In the genomic region with DNA sequence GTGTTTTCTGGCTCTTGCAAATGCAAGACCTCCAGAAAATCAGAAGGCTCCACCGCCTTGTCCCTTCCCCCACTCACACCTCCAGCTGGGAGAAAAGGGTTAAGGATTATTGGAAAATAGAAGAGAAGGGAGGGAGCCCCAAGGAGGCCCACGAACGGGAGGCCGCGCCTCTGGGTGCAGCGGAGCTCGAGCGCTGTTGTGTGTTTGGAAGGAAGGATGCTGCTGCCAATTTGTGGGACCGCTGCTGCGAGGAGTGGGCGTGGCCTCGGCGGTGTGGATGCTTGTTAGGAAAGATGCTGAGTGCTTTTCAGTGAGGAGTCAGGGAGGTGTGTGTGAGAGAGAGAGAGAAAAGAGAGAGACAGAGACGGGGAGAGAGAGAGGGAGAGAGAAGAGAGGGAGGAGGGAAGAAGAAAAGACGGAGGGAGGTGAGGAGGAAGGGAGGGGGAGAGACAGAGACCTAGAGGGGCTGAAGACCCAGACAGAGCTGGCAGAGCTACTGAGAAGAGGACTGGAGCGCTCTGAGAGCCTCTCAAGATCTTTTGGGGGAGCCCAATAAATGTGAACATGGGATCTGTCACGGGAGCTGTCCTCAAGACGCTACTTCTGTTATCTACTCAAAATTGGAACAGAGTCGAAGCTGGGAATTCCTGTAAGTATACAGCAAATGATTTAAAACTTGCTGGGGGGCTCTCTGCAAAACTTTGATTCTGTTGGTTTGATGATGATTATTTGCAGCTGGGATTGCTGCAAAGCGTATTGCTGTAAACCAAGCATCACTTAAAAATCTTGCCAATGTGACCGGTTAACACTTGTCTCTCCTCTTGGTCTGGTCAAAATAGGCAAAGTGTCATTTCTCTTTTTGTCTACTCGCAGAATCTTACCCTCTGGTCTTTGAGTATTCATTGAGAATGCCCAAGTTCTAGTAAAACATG, we compare ENCODE assay signal across 14 cellular contexts. TPM values are rescaled to one million over a fixed set of nuclear protein-coding genes. Genes with fewer than 3 reads are reported as not detected.
DNase-seq lines count a peak whose midpoint lies in the region; ATAC-seq and TF ChIP-seq lines count a peak whose summit lies in the region.
"Had no signal": no experiment of that assay in that cellular context is flagged by ENCODE, and none has a peak within 500 bp of the region (broad histone marks: within the 10 kb centered on the region; RNA-seq: fewer than 3 reads in every experiment).

A gene (plus strand): TSS at position 303 of the 932 bp plus-strand sequence. CDS start 262 bp downstream, at position 565.

- no peaks in the 10 kb centered on the region for H4K20me1 ChIP-seq in neural cell (ENCODE audit: insufficient read depth)

- peaks cover 3 to 9% (median 3%) of the 10 kb centered on the region in 3 donors for H3K9me3 Mint-ChIP-seq in T-cell
- H3K9me3 Mint-ChIP-seq in naive thymus-derived CD8-positive, alpha-beta T cell = peaks cover 0 to 8% (median 1%) of the 10 kb centered on the region in 9 donors

- H3K4me3 ChIP-seq in epithelial cell of esophagus (ENCODE audit: low read length) (no peak within 1 kb of the TSS), neural cell (ENCODE audit: low read length) (peak within 1 kb of the TSS; percentile 67)
- H3K4me3 ChIP-seq: MG63, upper lobe of left lung had no signal

- peak within 1 kb of the TSS; percentile 43 for H2AFZ ChIP-seq in neural cell (ENCODE audit: low read depth, low read length)
- H2AFZ ChIP-seq: parathyroid adenoma had no signal

- ATAC-seq in T-cell (replicated peaks in 1 of 4) = no peak
- no peak for ATAC-seq in naive thymus-derived CD8-positive, alpha-beta T cell

- no peaks in the 10 kb centered on the region for H3F3A ChIP-seq in neural cell (ENCODE audit: insufficient read depth, low read length, poor library complexity, severe bottlenecking)

- H3K9ac ChIP-seq in neural cell (ENCODE audit: low read length) = peak within 1 kb of the TSS; percentile 64
- H3K9ac ChIP-seq: parathyroid adenoma had no signal

- DNase-seq in COR-L47 (lab: John Stamatoyannopoulos, UW) (peak; percentile 51), NCI-H1694 treated with DMSO at 0.1 percent for 48 hours (lab: John Stamatoyannopoulos, UW) (peak; percentile 21), epithelial cell of esophagus (ENCODE audit: low read depth) (peak; percentile 4), GM19240 (ENCODE audit: insufficient read length, low spot score) (no peak), T-cell (no peak), HK-2 (ENCODE audit: unreplicated experiment) (no peak)
- DNase-seq in naive thymus-derived CD8-positive, alpha-beta T cell = no peak
- DNase-seq: amniotic stem cell, MG63 had no signal

- H3K27me3 Mint-ChIP-seq in T-cell = peaks cover 1 to 7% of the 10 kb centered on the region in 2 donors
- peaks cover 0 to 19% (median 4%) of the 10 kb centered on the region in 5 donors for H3K27me3 Mint-ChIP-seq in naive thymus-derived CD8-positive, alpha-beta T cell

- no peak within 1 kb of the TSS for H3K27ac Mint-ChIP-seq in T-cell
- peak within 1 kb of the TSS in 1 of 10 donors; percentile 13 for H3K27ac Mint-ChIP-seq in naive thymus-derived CD8-positive, alpha-beta T cell
- H3K27ac Mint-ChIP-seq: T-helper 2 cell treated with Interferon-gamma antibody and Interleukin-4, amounts not matched to agents 5 μg/mL and 100 μg/mL, for 36 hours had no signal

- CTCF ChIA-PET in T-cell (lab: Charles Lee) = no interaction called here

- peak within 1 kb of the TSS; percentile 72 for H3K4me2 ChIP-seq in neural cell (ENCODE audit: low read length)

- H3K36me3 Mint-ChIP-seq in T-cell = no peaks in the 10 kb centered on the region
- no peaks in the 10 kb centered on the region for H3K36me3 Mint-ChIP-seq in naive thymus-derived CD8-positive, alpha-beta T cell

- H3K4me3 Mint-ChIP-seq in T-cell = no peak within 1 kb of the TSS
- H3K4me3 Mint-ChIP-seq in naive thymus-derived CD8-positive, alpha-beta T cell = no peak within 1 kb of the TSS
- H3K4me3 Mint-ChIP-seq: T-helper 2 cell treated with Interferon-gamma antibody and Interleukin-4, amounts not matched to agents 5 μg/mL and 100 μg/mL, for 36 hours had no signal

- H3K9me3 ChIP-seq in neural cell (ENCODE audit: low read length) = no peaks in the 10 kb centered on the region
- H3K9me3 ChIP-seq: MG63, upper lobe of left lung had no signal

- H3K27ac ChIP-seq in neural cell (ENCODE audit: low read length) = peak within 1 kb of the TSS; percentile 75
- H3K27ac ChIP-seq: parathyroid adenoma, upper lobe of left lung had no signal

- TF ChIP-seq CTCF in epithelial cell of esophagus (IDR thresholded peaks at IDR 0.05; ENCODE audit: insufficient read depth, low read depth, low read length, missing control alignments) (no peak), neural cell (IDR thresholded peaks at IDR 0.05; ENCODE audit: poor library complexity, severe bottlenecking) (peak; percentile 36)

- H3K36me3 ChIP-seq in neural cell (ENCODE audit: insufficient read depth, low read length) = no peaks in the 10 kb centered on the region
- H3K36me3 ChIP-seq: MG63, upper lobe of left lung had no signal

- H3K27me3 ChIP-seq in neural cell (ENCODE audit: insufficient read depth, low read depth, low read length) = no peaks in the 10 kb centered on the region
- H3K27me3 ChIP-seq: MG63, upper lobe of left lung had no signal

- POLR2A ChIA-PET in T-cell (lab: Charles Lee) = no interaction called here
- POLR2A ChIA-PET in naive thymus-derived CD8-positive, alpha-beta T cell (lab: Charles Lee) = no interaction called here

- peak; percentile 62 for TF ChIP-seq EP300 in neural cell (conservative IDR thresholded peaks at IDR 0.05; ENCODE audit: poor library complexity, severe bottlenecking)

- no peaks in the 10 kb centered on the region for H3K4me1 Mint-ChIP-seq in T-cell
- H3K4me1 Mint-ChIP-seq in naive thymus-derived CD8-positive, alpha-beta T cell = no peaks in the 10 kb centered on the region

- H3K9me2 ChIP-seq in neural cell (ENCODE audit: insufficient read depth, low read length) = no peaks in the 10 kb centered on the region

- peak; percentile 65 for TF ChIP-seq RAD21 in neural cell (conservative IDR thresholded peaks at IDR 0.05)

- H3K79me2 ChIP-seq in neural cell (replicated peaks; ENCODE audit: insufficient read depth, low read length) = no peaks in the 10 kb centered on the region
- H3K79me2 ChIP-seq: parathyroid adenoma had no signal

TF ChIP-seq in neural cell, 6 proteins besides CTCF, POLR2A, EP300 and RAD21:
- TF ChIP-seq POLR2AphosphoS5 (IDR thresholded peaks at IDR 0.05) (no peak), TAF1 (IDR thresholded peaks at IDR 0.05; ENCODE audit: low read depth) (peak; percentile 82), EZH2 (IDR thresholded peaks at IDR 0.05; ENCODE audit: borderline replicate concordance, insufficient read depth, low read length, poor library complexity, severe bottlenecking) (no peak), MXI1 (conservative IDR thresholded peaks at IDR 0.05; ENCODE audit: poor library complexity, severe bottlenecking) (peak; percentile 47), SMC3 (conservative IDR thresholded peaks at IDR 0.05; ENCODE audit: poor library complexity) (peak; percentile 69)
- TF ChIP-seq, protein P1, sequence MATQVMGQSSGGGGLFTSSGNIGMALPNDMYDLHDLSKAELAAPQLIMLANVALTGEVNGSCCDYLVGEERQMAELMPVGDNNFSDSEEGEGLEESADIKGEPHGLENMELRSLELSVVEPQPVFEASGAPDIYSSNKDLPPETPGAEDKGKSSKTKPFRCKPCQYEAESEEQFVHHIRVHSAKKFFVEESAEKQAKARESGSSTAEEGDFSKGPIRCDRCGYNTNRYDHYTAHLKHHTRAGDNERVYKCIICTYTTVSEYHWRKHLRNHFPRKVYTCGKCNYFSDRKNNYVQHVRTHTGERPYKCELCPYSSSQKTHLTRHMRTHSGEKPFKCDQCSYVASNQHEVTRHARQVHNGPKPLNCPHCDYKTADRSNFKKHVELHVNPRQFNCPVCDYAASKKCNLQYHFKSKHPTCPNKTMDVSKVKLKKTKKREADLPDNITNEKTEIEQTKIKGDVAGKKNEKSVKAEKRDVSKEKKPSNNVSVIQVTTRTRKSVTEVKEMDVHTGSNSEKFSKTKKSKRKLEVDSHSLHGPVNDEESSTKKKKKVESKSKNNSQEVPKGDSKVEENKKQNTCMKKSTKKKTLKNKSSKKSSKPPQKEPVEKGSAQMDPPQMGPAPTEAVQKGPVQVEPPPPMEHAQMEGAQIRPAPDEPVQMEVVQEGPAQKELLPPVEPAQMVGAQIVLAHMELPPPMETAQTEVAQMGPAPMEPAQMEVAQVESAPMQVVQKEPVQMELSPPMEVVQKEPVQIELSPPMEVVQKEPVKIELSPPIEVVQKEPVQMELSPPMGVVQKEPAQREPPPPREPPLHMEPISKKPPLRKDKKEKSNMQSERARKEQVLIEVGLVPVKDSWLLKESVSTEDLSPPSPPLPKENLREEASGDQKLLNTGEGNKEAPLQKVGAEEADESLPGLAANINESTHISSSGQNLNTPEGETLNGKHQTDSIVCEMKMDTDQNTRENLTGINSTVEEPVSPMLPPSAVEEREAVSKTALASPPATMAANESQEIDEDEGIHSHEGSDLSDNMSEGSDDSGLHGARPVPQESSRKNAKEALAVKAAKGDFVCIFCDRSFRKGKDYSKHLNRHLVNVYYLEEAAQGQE (IDR thresholded peaks at IDR 0.05; ENCODE audit: borderline replicate concordance) = peak; percentile 84
TF ChIP-seq in neural cell: peak in this region for 4.

RNA-seq across cellular contexts. Expression of the gene that starts here (rescaled TPM):
- polyA plus RNA-seq in neural cell = 73.7 and 75.8 TPM in 2 replicates
- polyA minus RNA-seq in neural cell = 112 and 122 TPM in 2 replicates
- not detected for total RNA-seq in T-cell
- total RNA-seq in naive thymus-derived CD8-positive, alpha-beta T cell = not detected
- polyA plus RNA-seq in naive thymus-derived CD8-positive, alpha-beta T cell = not detected
- total RNA-seq: epithelial cell of proximal tubule, upper lobe of left lung had no signal

Comparison
In these comparisons a context has a peak if more than half of its experiments do, and no peak if none do; other contexts are left out.
1. RNA of the gene that starts here (polyA plus RNA-seq): 73.7 to 75.8 TPM in neural cell; not detected in naive thymus-derived CD8-positive, alpha-beta T cell; every median in the first group is over 10 times any median in the second.
2. DNase-seq: peak in COR-L47 (single experiment), NCI-H1694 treated with DMSO at 0.1 percent for 48 hours (single experiment) and epithelial cell of esophagus (single experiment); none in GM19240 (single experiment), T-cell (0 of 34), HK-2 (single experiment) and naive thymus-derived CD8-positive, alpha-beta T cell (0 of 10).